In genomic region chr5:125503958-125504357, GRCh38 we compare ENCODE assay signal across 18 cellular contexts.
DNase-seq lines count a peak whose midpoint lies in the region; ATAC-seq and TF ChIP-seq lines count a peak whose summit lies in the region.
"Had no signal": no experiment of that assay in that cellular context is flagged by ENCODE, and none has a peak within 500 bp of the region (broad histone marks: within the 10 kb centered on the region; RNA-seq: fewer than 3 reads in every experiment).

No MANE protein-coding gene starts in this region.

- POLR2A ChIA-PET in Panc1 (lab: Charles Lee): no interaction called here

- H3K27ac ChIP-seq in Panc1 (ENCODE audit: low read length): peak overlapping the region; percentile 5; the same call in 1 of the 2 replicates
- no peak overlapping the region for H3K27ac ChIP-seq in left lung
- no peak overlapping the region for H3K27ac ChIP-seq in prostate gland
- no peak overlapping the region for H3K27ac ChIP-seq in substantia nigra (ENCODE audit: low read depth, low read length, poor library complexity, severe bottlenecking)
- H3K27ac ChIP-seq: BLaER1 had no signal

- H3K4me1 ChIP-seq in Panc1 (ENCODE audit: control insufficient read depth, insufficient read depth, low read length) (peaks cover 3% of the 10 kb centered on the region; the same call in 1 of the 2 replicates), left lung (no peaks in the 10 kb centered on the region), prostate gland (replicated peaks) (no peaks in the 10 kb centered on the region)
- H3K4me1 ChIP-seq: BLaER1 had no signal

- intact Hi-C loops in Panc1 (cut with micrococcal nuclease; ENCODE audit: unreplicated experiment): no loop called here
- intact Hi-C loops in left lung (cut with DNase I): no loop called here
- intact Hi-C loops in prostate gland (cut with DNase I): no loop called here

- H3K9me3 ChIP-seq in Panc1 (ENCODE audit: control insufficient read depth, insufficient read depth, low read depth, low read length) (no peaks in the 10 kb centered on the region), left lung (no peaks in the 10 kb centered on the region), prostate gland (no peaks in the 10 kb centered on the region)
- H3K9me3 ChIP-seq: BLaER1 had no signal

- H3K27me3 ChIP-seq in Panc1 (ENCODE audit: control insufficient read depth, insufficient read depth, low read length) (no peaks in the 10 kb centered on the region), left lung (no peaks in the 10 kb centered on the region), prostate gland (replicated peaks; ENCODE audit: insufficient read depth) (no peaks in the 10 kb centered on the region)
- H3K27me3 ChIP-seq: BLaER1 had no signal

- no TSS peak for BruUV-seq in Panc1 (replicated peaks; lab: Mats Ljungman, UMichigan)

- 51% methylated on average over 5 of the region's 5 CpGs for WGBS in prostate gland

- in situ Hi-C loops in Panc1 (cut with HindIII; ENCODE audit: low pct_unique_long_range_greater_than_20kb, low sequenced_read_pairs): no loop called here

- CTCF ChIA-PET in Panc1 (lab: Charles Lee): no interaction called here

- H3K4me3 ChIP-seq in Panc1 (ENCODE audit: low read depth in 2 of 2, low read length in 2 of 2) (no peak overlapping the region), left lung (no peak overlapping the region), prostate gland (no peak overlapping the region)
- H3K4me3 ChIP-seq: BLaER1, GM12878 had no signal

- TF ChIP-seq CTCF in Panc1 (IDR thresholded peaks at IDR 0.05) (no peak), left lung (IDR thresholded peaks at IDR 0.05) (no peak), prostate gland (IDR thresholded peaks at IDR 0.05) (no peak)

- H3K36me3 ChIP-seq in Panc1 (ENCODE audit: control insufficient read depth, insufficient read depth, low read length): no peaks in the 10 kb centered on the region
- H3K36me3 ChIP-seq in left lung: no peaks in the 10 kb centered on the region
- no peaks in the 10 kb centered on the region for H3K36me3 ChIP-seq in prostate gland
- H3K36me3 ChIP-seq: BLaER1 had no signal

- DNase-seq in HT-29 (ENCODE audit: low spot score) (peak; percentile 45), Panc1 (ENCODE audit: low read depth, low spot score) (no peak), left lung (no peak), prostate gland (ENCODE audit: low spot score) (peak; percentile 44), activated gamma-delta T cell treated with Interleukin-2 at 50 U/mL for 16 hours (no peak), substantia nigra (lab: John Stamatoyannopoulos, UW) (no peak)
- no peak for DNase-seq in stimulated activated naive CD4-positive, alpha-beta T cell (lab: John Stamatoyannopoulos, UW)
- DNase-seq: 8988T; CD4-positive, alpha-beta memory T cell; DMS153; DND-41; EL; GOT3; H7; HFFc6 had no signal

- ATAC-seq in Panc1: no peak
- ATAC-seq in left lung: peak; percentile 86
- ATAC-seq: GM12878, HCT116 had no signal

- TF ChIP-seq POLR2A in prostate gland (IDR thresholded peaks at IDR 0.05): no peak

Comparison
In these comparisons a context has a peak if more than half of its experiments do, and no peak if none do; other contexts are left out.
1. DNase-seq: peak in HT-29 (single experiment) and prostate gland (single experiment); none in Panc1 (single experiment), left lung (0 of 2), activated gamma-delta T cell treated with Interleukin-2 at 50 U/mL for 16 hours (single experiment), stimulated activated naive CD4-positive, alpha-beta T cell (0 of 6) and substantia nigra (0 of 49).